Comparison of ENCODE assay signal across 2 cellular contexts in genomic region chr15:99055555-99056134, GRCh38.
TF ChIP-seq lines count a peak whose summit lies in the region.

No MANE protein-coding gene starts in this region.

TF ChIP-seq in A549, 52 proteins besides CTCF, POLR2A, EP300 and RAD21:
- TF ChIP-seq MAFK (IDR thresholded peaks at IDR 0.05; ENCODE audit: partially characterized antibody) (peak; percentile 77), ZSCAN20 (CRISPR knock-in tag; IDR thresholded peaks at IDR 0.05) (no peak)

TF ChIP-seq in K562, 482 proteins besides CTCF, POLR2A, EP300 and RAD21:
- TF ChIP-seq ARID3B (CRISPR knock-in tag; IDR thresholded peaks at IDR 0.05; ENCODE audit: borderline replicate concordance) (no peak), RBM25 (IDR thresholded peaks at IDR 0.05; ENCODE audit: low read depth, low read length, severe bottlenecking) (peak; percentile 25), TRIM28 (IDR thresholded peaks at IDR 0.05) (no peak), HMGXB4 (CRISPR knock-in tag; IDR thresholded peaks at IDR 0.05) (no peak)
